In the genomic region with DNA sequence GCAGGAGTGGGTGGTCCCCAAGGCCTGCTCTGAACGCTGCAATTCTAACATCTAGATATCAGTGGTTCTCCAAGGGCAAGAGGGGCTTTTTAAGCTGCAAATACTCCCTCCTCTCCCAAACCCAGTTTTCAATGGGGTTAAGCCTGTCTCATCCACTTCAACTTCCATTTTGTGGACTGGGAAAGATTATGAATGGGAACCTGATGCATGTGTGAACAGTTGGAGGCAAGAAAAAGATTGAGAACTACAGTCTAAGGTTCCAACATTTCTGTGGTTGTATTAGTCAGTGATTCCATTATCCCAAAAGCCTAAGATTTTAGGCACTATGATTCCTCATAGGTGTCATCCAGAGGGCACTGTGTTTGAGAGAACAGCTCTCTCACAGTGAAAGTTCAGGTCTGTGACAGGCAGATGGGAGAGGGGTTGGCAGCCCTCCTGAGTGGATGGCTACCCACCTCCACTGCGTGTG, we compare ENCODE assay signal across 17 cellular contexts. TPM values are rescaled to one million over a fixed set of nuclear protein-coding genes. Genes with fewer than 3 reads are reported as not detected.
DNase-seq lines count a peak whose midpoint lies in the region; ATAC-seq, FAIRE-seq and TF ChIP-seq lines count a peak whose summit lies in the region.
"Had no signal": no experiment of that assay in that cellular context is flagged by ENCODE, and none has a peak within 500 bp of the region (broad histone marks: within the 10 kb centered on the region; RNA-seq: fewer than 3 reads in every experiment).

No MANE protein-coding gene starts in this region.

- no peak overlapping the region for H3K4me3 ChIP-seq in cardiac fibroblast (replicated peaks in 1 of 2; ENCODE audit: low read depth in 2 of 2, low read length in 2 of 2)
- no peak overlapping the region for H3K4me3 ChIP-seq in liver (ENCODE audit: low read depth in 1 of 3, low read length in 3 of 3)
- H3K4me3 ChIP-seq: esophagus muscularis mucosa, psoas muscle had no signal

- TF ChIP-seq CTCF in cardiac fibroblast (IDR thresholded peaks at IDR 0.05; ENCODE audit: low read depth, low read length), result no peak
- TF ChIP-seq CTCF in liver (IDR thresholded peaks at IDR 0.05; ENCODE audit: low read depth, low read length, missing input control), result no peak
- no peak for TF ChIP-seq CTCF in omental fat pad (IDR thresholded peaks at IDR 0.05)

- H3K36me3 ChIP-seq in liver (ENCODE audit: control insufficient read depth in 4 of 4, insufficient read depth in 3 of 4, low read depth in 1 of 4, low read length in 3 of 4), result peaks cover 6 to 27% (median 16%) of the 10 kb centered on the region in 4 donors
- H3K36me3 ChIP-seq: esophagus muscularis mucosa had no signal

- peak overlapping the region; percentile 91 to 93 for H3K27ac ChIP-seq in liver (ENCODE audit: low read depth in 1 of 2, low read length in 2 of 2)
- H3K27ac ChIP-seq: esophagus muscularis mucosa, psoas muscle had no signal

- TF ChIP-seq RAD21 in liver (IDR thresholded peaks at IDR 0.05), result no peak

- no peaks in the 10 kb centered on the region for H3K27me3 ChIP-seq in liver (ENCODE audit: control insufficient read depth in 4 of 4, insufficient read depth in 4 of 4, low read length in 3 of 4)

- DNase-seq in AG08396 (ENCODE audit: low spot score) (peak; percentile 68), HTR-8/SVneo (ENCODE audit: insufficient read length, low spot score) (no peak), cardiac fibroblast (ENCODE audit: low read depth in 2 of 2) (peak; percentile 44 to 50), omental fat pad (ENCODE audit: low spot score) (no peak), HK-2 (ENCODE audit: unreplicated experiment) (no peak)
- DNase-seq: activated CD4-positive, alpha-beta T cell treated with anti-CD3 and anti-CD28 coated beads for 4 hours; left ventricle myocardium superior; psoas muscle; T1000 had no signal

- H3K9ac ChIP-seq in liver (ENCODE audit: low read depth in 1 of 2, low read length in 2 of 2), result peak overlapping the region; percentile 39 to 71

- FAIRE-seq in HTR-8/SVneo (lab: Jason Lieb, UNC), result peak; percentile 48

- ATAC-seq in omental fat pad (ENCODE audit: low FRiP score), result no peak
- no peak for ATAC-seq in HG02938 (IDR thresholded peaks at IDR 0.05; ENCODE audit: unreplicated experiment)
- ATAC-seq in HG03175 (IDR thresholded peaks at IDR 0.05; ENCODE audit: unreplicated experiment), result no peak
- ATAC-seq: activated naive CD4-positive, alpha-beta T cell treated with anti-CD3 and anti-CD28 coated beads, Interleukin-2, amount 50 U/mL, for 72 hours; left ventricle myocardium superior; natural killer cell treated with Interleukin-12 subunit alpha and Interleukin-12 subunit beta and Interleukin-15 and Interleukin-18, amount 100 ng/mL, for 72 hours; psoas muscle had no signal

- peaks cover 26 to 92% (median 63%) of the 10 kb centered on the region in 4 donors for H3K4me1 ChIP-seq in liver (ENCODE audit: control insufficient read depth in 4 of 4, insufficient read depth in 4 of 4, low read length in 3 of 4)
- H3K4me1 ChIP-seq: esophagus muscularis mucosa, psoas muscle had no signal

- 57% methylated on average over 2 of the region's 2 CpGs for WGBS in liver

- H3K9me3 ChIP-seq in liver (ENCODE audit: control insufficient read depth in 4 of 4, low read length in 3 of 4), result no peaks in the 10 kb centered on the region
- H3K9me3 ChIP-seq: esophagus muscularis mucosa, psoas muscle had no signal

TF ChIP-seq in liver, 16 proteins besides CTCF, POLR2A, EP300 and RAD21:
- no peak for TF ChIP-seq NR2F2 (IDR thresholded peaks at IDR 0.05)
- TF ChIP-seq, protein P1, sequence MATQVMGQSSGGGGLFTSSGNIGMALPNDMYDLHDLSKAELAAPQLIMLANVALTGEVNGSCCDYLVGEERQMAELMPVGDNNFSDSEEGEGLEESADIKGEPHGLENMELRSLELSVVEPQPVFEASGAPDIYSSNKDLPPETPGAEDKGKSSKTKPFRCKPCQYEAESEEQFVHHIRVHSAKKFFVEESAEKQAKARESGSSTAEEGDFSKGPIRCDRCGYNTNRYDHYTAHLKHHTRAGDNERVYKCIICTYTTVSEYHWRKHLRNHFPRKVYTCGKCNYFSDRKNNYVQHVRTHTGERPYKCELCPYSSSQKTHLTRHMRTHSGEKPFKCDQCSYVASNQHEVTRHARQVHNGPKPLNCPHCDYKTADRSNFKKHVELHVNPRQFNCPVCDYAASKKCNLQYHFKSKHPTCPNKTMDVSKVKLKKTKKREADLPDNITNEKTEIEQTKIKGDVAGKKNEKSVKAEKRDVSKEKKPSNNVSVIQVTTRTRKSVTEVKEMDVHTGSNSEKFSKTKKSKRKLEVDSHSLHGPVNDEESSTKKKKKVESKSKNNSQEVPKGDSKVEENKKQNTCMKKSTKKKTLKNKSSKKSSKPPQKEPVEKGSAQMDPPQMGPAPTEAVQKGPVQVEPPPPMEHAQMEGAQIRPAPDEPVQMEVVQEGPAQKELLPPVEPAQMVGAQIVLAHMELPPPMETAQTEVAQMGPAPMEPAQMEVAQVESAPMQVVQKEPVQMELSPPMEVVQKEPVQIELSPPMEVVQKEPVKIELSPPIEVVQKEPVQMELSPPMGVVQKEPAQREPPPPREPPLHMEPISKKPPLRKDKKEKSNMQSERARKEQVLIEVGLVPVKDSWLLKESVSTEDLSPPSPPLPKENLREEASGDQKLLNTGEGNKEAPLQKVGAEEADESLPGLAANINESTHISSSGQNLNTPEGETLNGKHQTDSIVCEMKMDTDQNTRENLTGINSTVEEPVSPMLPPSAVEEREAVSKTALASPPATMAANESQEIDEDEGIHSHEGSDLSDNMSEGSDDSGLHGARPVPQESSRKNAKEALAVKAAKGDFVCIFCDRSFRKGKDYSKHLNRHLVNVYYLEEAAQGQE (IDR thresholded peaks at IDR 0.05), result no peak
- TF ChIP-seq SP1 (IDR thresholded peaks at IDR 0.05), result no peak
- no peak for TF ChIP-seq FOXA2 (IDR thresholded peaks at IDR 0.05)
- TF ChIP-seq, protein P2, sequence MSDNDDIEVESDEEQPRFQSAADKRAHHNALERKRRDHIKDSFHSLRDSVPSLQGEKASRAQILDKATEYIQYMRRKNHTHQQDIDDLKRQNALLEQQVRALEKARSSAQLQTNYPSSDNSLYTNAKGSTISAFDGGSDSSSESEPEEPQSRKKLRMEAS (IDR thresholded peaks at IDR 0.05), result no peak
- no peak for TF ChIP-seq FOXA1 (IDR thresholded peaks at IDR 0.05)
- TF ChIP-seq TAF1 (conservative IDR thresholded peaks at IDR 0.05), result no peak
TF ChIP-seq in liver: peak in this region for 0.

RNA-seq across cellular contexts. Expression of a gene that starts 53.7 kb away (rescaled TPM):
- total RNA-seq in liver, result 100 to 1,000 TPM in 1 of 2 donors, 10 to 100 TPM in 1; 51.7 to 171 TPM
- 100 to 1,000 TPM in 1 of 2 donors, 10 to 100 TPM in 1; 52.3 to 120 TPM for polyA plus RNA-seq in liver
- total RNA-seq in omental fat pad, result not detected
- total RNA-seq: activated naive CD4-positive, alpha-beta T cell treated with anti-CD3 and anti-CD28 coated beads, Interleukin-2, amount 50 U/mL, for 72 hours; left ventricle myocardium superior; natural killer cell treated with Interleukin-12 subunit alpha and Interleukin-12 subunit beta and Interleukin-15 and Interleukin-18, amount 100 ng/mL, for 72 hours; temporal lobe had no signal
- polyA plus RNA-seq: AG04450 had no signal

Comparison
In these comparisons a context has a peak if more than half of its experiments do, and no peak if none do; other contexts are left out.
1. DNase-seq: peak in AG08396 (single experiment) and cardiac fibroblast (2 of 2); none in HTR-8/SVneo (single experiment), omental fat pad (single experiment) and HK-2 (single experiment).
2. RNA of a gene that starts 53.7 kb away (total RNA-seq): 51.7 to 171 TPM in liver; not detected in omental fat pad; every median in the first group is over 10 times any median in the second.